Comparison of ENCODE assay signal across 33 cellular contexts in genomic region chr2:210586381-210586780, GRCh38. TPM values are rescaled to one million over a fixed set of nuclear protein-coding genes. Genes with fewer than 3 reads are reported as not detected.
DNase-seq lines count a peak whose midpoint lies in the region; TF ChIP-seq lines count a peak whose summit lies in the region.
"Had no signal": no experiment of that assay in that cellular context is flagged by ENCODE, and none has a peak within 500 bp of the region (broad histone marks: within the 10 kb centered on the region; RNA-seq: fewer than 3 reads in every experiment).

No MANE protein-coding gene starts in this region.

- H3K9me3 ChIP-seq in ovary: no peaks in the 10 kb centered on the region
- H3K9me3 ChIP-seq: adrenal gland, colonic mucosa, gastroesophageal sphincter, lower lobe of right lung, Peyer's patch, psoas muscle, sigmoid colon, transverse colon had no signal

- H3K27ac ChIP-seq in ovary (no peak overlapping the region), dorsolateral prefrontal cortex (no peak overlapping the region)
- H3K27ac ChIP-seq: adrenal gland, colonic mucosa, gastroesophageal sphincter, hepatocyte, lower lobe of right lung, Peyer's patch, psoas muscle, sigmoid colon, transverse colon had no signal

- DNase-seq in GF-D8 (lab: John Stamatoyannopoulos, UW) (peak; percentile 55), NB4 (ENCODE audit: low read depth) (peak; percentile 13), choroid plexus epithelial cell (ENCODE audit: low read depth) (peak; percentile 83), renal cortical epithelial cell (ENCODE audit: low read depth) (peak; percentile 68), ovary (no peak), anterior cingulate cortex (lab: John Stamatoyannopoulos, UW) (no peak), dorsolateral prefrontal cortex (no peak)
- no peak for DNase-seq in activated CD4-positive, CD25-positive, alpha-beta regulatory T cell (lab: John Stamatoyannopoulos, UW)
- DNase-seq: activated CD4-positive, alpha-beta T cell treated with anti-CD3 and anti-CD28 coated beads for 36 hours; activated CD8-positive, alpha-beta memory T cell treated with anti-CD3 and anti-CD28 coated beads, Interleukin-2, amount 50 U/mL, for 48 hours; activated CD8-positive, alpha-beta T cell treated with anti-CD3 and anti-CD28 coated beads for 36 hours; activated naive CD4-positive, alpha-beta T cell treated with anti-CD3 and anti-CD28 coated beads for 36 hours; adrenal gland; C1 segment of cervical spinal cord; colonic mucosa; effector memory CD8-positive, alpha-beta T cell; erythroblast; H9; lower lobe of right lung; naive thymus-derived CD4-positive, alpha-beta T cell; NCI-H1417 treated with DMSO at 0.1 percent for 48 hours; NCI-H2029 treated with DMSO at 0.1 percent for 48 hours; NCI-H748 treated with DMSO at 0.1 percent for 48 hours; nucleus accumbens; Peyer's patch; psoas muscle; SHP77 treated with DMSO at 0.1 percent for 48 hours; sigmoid colon; stimulated activated CD4-positive, alpha-beta T cell treated with anti-CD3 and anti-CD28 coated beads, Interleukin-4, amount 100 ng/mL, for 4 hours; transverse colon had no signal

- H3K36me3 ChIP-seq in ovary: no peaks in the 10 kb centered on the region
- H3K36me3 ChIP-seq: adrenal gland, colonic mucosa, gastroesophageal sphincter, lower lobe of right lung, sigmoid colon, transverse colon had no signal

- TF ChIP-seq EP300 in ovary (IDR thresholded peaks at IDR 0.05): no peak

- intact Hi-C loops in ovary (cut with DNase I) (no loop called here), dorsolateral prefrontal cortex (cut with DNase I) (no loop called here)

- no peaks in the 10 kb centered on the region for H3K27me3 ChIP-seq in ovary
- H3K27me3 ChIP-seq in dorsolateral prefrontal cortex: no peaks in the 10 kb centered on the region
- H3K27me3 ChIP-seq: adrenal gland, colonic mucosa, gastroesophageal sphincter, hepatocyte, Peyer's patch, sigmoid colon, transverse colon had no signal

- no peak overlapping the region for H3K4me3 ChIP-seq in NB4 (ENCODE audit: low read depth, low read length)
- H3K4me3 ChIP-seq in choroid plexus epithelial cell (ENCODE audit: low read depth, low read length): no peak overlapping the region
- H3K4me3 ChIP-seq in ovary: no peak overlapping the region
- H3K4me3 ChIP-seq in dorsolateral prefrontal cortex: no peak overlapping the region
- H3K4me3 ChIP-seq: adrenal gland, colonic mucosa, gastroesophageal sphincter, hepatocyte, K562, lower lobe of right lung, Peyer's patch, psoas muscle, sigmoid colon, transverse colon had no signal

- TF ChIP-seq CTCF in NB4 (IDR thresholded peaks at IDR 0.05; ENCODE audit: low read depth, low read length) (no peak), choroid plexus epithelial cell (conservative IDR thresholded peaks at IDR 0.05; ENCODE audit: low read depth, low read length) (no peak), ovary (IDR thresholded peaks at IDR 0.05) (no peak), dorsolateral prefrontal cortex (IDR thresholded peaks at IDR 0.05 in 54 of 56, conservative IDR thresholded peaks at IDR 0.05 in 2 of 56; ENCODE audit: low read depth in 1 of 56, partially characterized antibody in 56 of 56) (no peak)

- no peak for TF ChIP-seq POLR2A in NB4 (IDR thresholded peaks at IDR 0.05; ENCODE audit: extremely low read depth, insufficient read length)
- TF ChIP-seq POLR2A in ovary (IDR thresholded peaks at IDR 0.05): no peak

- H3K4me1 ChIP-seq in ovary (ENCODE audit: insufficient read depth): no peaks in the 10 kb centered on the region
- H3K4me1 ChIP-seq: adrenal gland, colonic mucosa, gastroesophageal sphincter, lower lobe of right lung, psoas muscle, sigmoid colon, transverse colon had no signal

RNA-seq across cellular contexts. Expression of gene CPS1, which starts 30.0 kb away (rescaled TPM):
- total RNA-seq in renal cortical epithelial cell (12.3 and 38.4 TPM in 2 replicates), ovary (10 to 100 TPM in 1 of 7 donors, 1 to 10 TPM in 6; 2.6 to 14.1 (median 8.7) TPM), dorsolateral prefrontal cortex (10 to 100 TPM in 35 of 120 experiments, 1 to 10 TPM in 85; 3.5 to 15.7 (median 8.3) TPM)
- polyA plus RNA-seq in ovary: 1 to 10 TPM; 1.9 to 6.2 TPM

Comparison
In these comparisons a context has a peak if more than half of its experiments do, and no peak if none do; other contexts are left out.
1. DNase-seq: peak in GF-D8 (single experiment), NB4 (single experiment), choroid plexus epithelial cell (single experiment) and renal cortical epithelial cell (single experiment); none in ovary (0 of 5), anterior cingulate cortex (0 of 58), dorsolateral prefrontal cortex (0 of 10) and activated CD4-positive, CD25-positive, alpha-beta regulatory T cell (0 of 4).